In the genomic region with DNA sequence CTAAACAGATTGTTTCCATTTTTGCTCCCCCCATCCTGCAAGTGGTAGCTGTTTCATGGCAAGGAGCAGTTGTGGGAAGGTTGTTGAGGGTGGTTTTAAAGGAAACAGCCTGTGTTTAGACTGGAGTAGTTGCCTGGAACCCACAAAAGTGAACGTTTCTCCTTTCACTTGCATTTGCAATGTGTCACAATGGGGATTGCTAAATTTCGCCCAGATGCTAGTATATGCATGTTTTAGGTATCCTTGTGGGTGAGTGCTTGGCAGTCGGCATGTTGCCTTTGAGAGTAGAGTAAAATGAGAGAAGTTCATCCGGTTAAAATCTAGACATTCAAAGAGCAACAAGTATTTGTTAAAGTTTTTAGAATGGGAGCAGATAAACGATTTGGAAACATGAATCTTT, we compare ENCODE assay signal across 34 cellular contexts.
"Had no signal": no experiment of that assay in that cellular context is flagged by ENCODE, and none has a peak within 500 bp of the region (broad histone marks: within the 10 kb centered on the region; RNA-seq: fewer than 3 reads in every experiment).

No MANE protein-coding gene starts in this region.

- H3K36me3 Mint-ChIP-seq: activated naive CD4-positive, alpha-beta T cell treated with anti-CD3 and anti-CD28 coated beads, Interleukin-2, amount 10 ng/mL, durations not matched to agents 7 days and 5 days; activated naive CD4-positive, alpha-beta T cell treated with anti-CD3 and anti-CD28 coated beads, Interleukin-2, amount 50 U/mL, for 72 hours; activated naive CD8-positive, alpha-beta T cell treated with anti-CD3 and anti-CD28 coated beads, Interleukin-2, amount 10 ng/mL, durations not matched to agents 7 days and 5 days had no signal

- DNase-seq: activated B cell treated with CpG ODN at 0.5 μM for 24 hours; activated CD4-positive, alpha-beta T cell treated with anti-CD3 and anti-CD28 coated beads for 48 hours; activated CD4-positive, alpha-beta T cell treated with anti-CD3 and anti-CD28 coated beads, Interleukin-2, amount 50 U/mL, for 1 hour; activated CD4-positive, alpha-beta T cell treated with anti-CD3 and anti-CD28 coated beads, Interleukin-2, amount 50 U/mL, for 48 hours; activated CD8-positive, alpha-beta memory T cell treated with anti-CD3 and anti-CD28 coated beads for 24 hours; activated CD8-positive, alpha-beta T cell treated with anti-CD3 and anti-CD28 coated beads for 36 hours; activated gamma-delta T cell; activated naive CD4-positive, alpha-beta T cell; activated naive CD4-positive, alpha-beta T cell treated with anti-CD3 and anti-CD28 coated beads, Interleukin-2, amount 10 ng/mL, durations not matched to agents 7 days and 5 days; activated naive CD8-positive, alpha-beta T cell treated with anti-CD3 and anti-CD28 coated beads, Interleukin-2, amount 10 ng/mL, durations not matched to agents 7 days and 5 days; activated T-cell treated with anti-CD3 and anti-CD28 coated beads, Interleukin-2, amount 50 U/mL, for 1 hour; activated T-cell treated with anti-CD3 and anti-CD28 coated beads, Interleukin-2, amount 50 U/mL, for 48 hours; brain microvascular endothelial cell; caudate nucleus; cortex of kidney; dermis blood vessel endothelial cell; effector CD4-positive, alpha-beta T cell; effector memory CD8-positive, alpha-beta T cell; esophagus squamous epithelium; foreskin melanocyte; heart right ventricle; T-helper 1 cell; T-helper 17 cell; T1000; WERI-Rb-1 had no signal

- H3K4me3 ChIP-seq: esophagus squamous epithelium, gastroesophageal sphincter, heart right ventricle had no signal

- H3K27ac ChIP-seq: brain microvascular endothelial cell, epithelial cell of prostate, esophagus squamous epithelium, gastroesophageal sphincter, heart right ventricle, WERI-Rb-1 had no signal

- FAIRE-seq: astrocyte, colon had no signal

- H3K27me3 ChIP-seq: brain microvascular endothelial cell, esophagus squamous epithelium, gastroesophageal sphincter, heart right ventricle had no signal

- H3K9me3 Mint-ChIP-seq: activated B cell treated with CpG ODN at 0.5 μM for 24 hours; activated CD8-positive, alpha-beta T cell treated with anti-CD3 and anti-CD28 coated beads for 36 hours; activated naive CD4-positive, alpha-beta T cell treated with anti-CD3 and anti-CD28 coated beads, Interleukin-2, amount 10 ng/mL, durations not matched to agents 7 days and 5 days; activated naive CD4-positive, alpha-beta T cell treated with anti-CD3 and anti-CD28 coated beads, Interleukin-2, amount 50 U/mL, for 72 hours; activated naive CD8-positive, alpha-beta T cell treated with anti-CD3 and anti-CD28 coated beads, Interleukin-2, amount 10 ng/mL, durations not matched to agents 7 days and 5 days; activated T-helper 1 cell treated with anti-CD3 and anti-CD28 coated beads, Interleukin-12 subunit alpha, Interleukin-12 subunit beta, Interleukin-2, Interleukin-4 antibody, amounts not matched to agents 30 ng/mL and 10 ng/mL and 1 ng/mL, durations not matched to agents 14 hours and 24 hours and 36 hours; activated T-helper 2 cell treated with anti-CD3 and anti-CD28 coated beads, Interferon-gamma antibody, Interleukin-2, Interleukin-4, amounts not matched to agents 10 μg/mL and 5 μg/mL and 100 μg/mL, durations not matched to agents 14 hours and 24 hours and 36 hours; effector memory CD8-positive, alpha-beta T cell; T-helper 2 cell treated with Interferon-gamma antibody and Interleukin-4, amounts not matched to agents 5 μg/mL and 100 μg/mL, for 36 hours had no signal

- ATAC-seq: activated CD4-positive, CD25-positive, alpha-beta regulatory T cell treated with anti-CD3 and anti-CD28 coated beads, Interleukin-2, amount 50 U/mL, for 24 hours; activated CD8-positive, alpha-beta T cell treated with anti-CD3 and anti-CD28 coated beads for 36 hours; activated naive CD4-positive, alpha-beta T cell treated with anti-CD3 and anti-CD28 coated beads, Interleukin-2, amount 50 U/mL, for 72 hours; effector memory CD8-positive, alpha-beta T cell; gastroesophageal sphincter; heart right ventricle; T-helper 17 cell had no signal

- H3K4me1 Mint-ChIP-seq: activated B cell treated with CpG ODN at 0.5 μM for 24 hours; activated naive CD4-positive, alpha-beta T cell treated with anti-CD3 and anti-CD28 coated beads, Interleukin-2, amount 10 ng/mL, durations not matched to agents 7 days and 5 days; activated naive CD8-positive, alpha-beta T cell treated with anti-CD3 and anti-CD28 coated beads, Interleukin-2, amount 10 ng/mL, durations not matched to agents 7 days and 5 days had no signal

- H3K27me3 Mint-ChIP-seq: activated B cell treated with CpG ODN at 0.5 μM for 24 hours; activated naive CD4-positive, alpha-beta T cell treated with anti-CD3 and anti-CD28 coated beads, Interleukin-2, amount 10 ng/mL, durations not matched to agents 7 days and 5 days; effector memory CD8-positive, alpha-beta T cell had no signal

- H3K9me3 ChIP-seq: esophagus squamous epithelium, gastroesophageal sphincter, heart right ventricle had no signal

- H3K4me3 Mint-ChIP-seq: activated B cell treated with CpG ODN at 0.5 μM for 24 hours; activated CD8-positive, alpha-beta T cell treated with anti-CD3 and anti-CD28 coated beads for 36 hours; activated naive CD4-positive, alpha-beta T cell treated with anti-CD3 and anti-CD28 coated beads, Interleukin-2, amount 10 ng/mL, durations not matched to agents 7 days and 5 days; activated naive CD8-positive, alpha-beta T cell treated with anti-CD3 and anti-CD28 coated beads, Interleukin-2, amount 10 ng/mL, durations not matched to agents 7 days and 5 days; activated T-helper 1 cell treated with anti-CD3 and anti-CD28 coated beads, Interleukin-12 subunit alpha, Interleukin-12 subunit beta, Interleukin-2, Interleukin-4 antibody, amounts not matched to agents 30 ng/mL and 10 ng/mL and 1 ng/mL, durations not matched to agents 14 hours and 24 hours and 36 hours; effector memory CD8-positive, alpha-beta T cell; T-helper 17 cell; T-helper 2 cell treated with Interferon-gamma antibody and Interleukin-4, amounts not matched to agents 5 μg/mL and 100 μg/mL, for 36 hours had no signal

- H3K36me3 ChIP-seq: brain microvascular endothelial cell, esophagus squamous epithelium, gastroesophageal sphincter, heart right ventricle, WERI-Rb-1 had no signal

- H3K27ac Mint-ChIP-seq: activated B cell treated with CpG ODN at 0.5 μM for 24 hours; activated CD8-positive, alpha-beta T cell treated with anti-CD3 and anti-CD28 coated beads for 36 hours; activated naive CD4-positive, alpha-beta T cell treated with anti-CD3 and anti-CD28 coated beads, Interleukin-2, amount 10 ng/mL, durations not matched to agents 7 days and 5 days; activated naive CD4-positive, alpha-beta T cell treated with anti-CD3 and anti-CD28 coated beads, Interleukin-2, amount 50 U/mL, for 72 hours; activated naive CD8-positive, alpha-beta T cell treated with anti-CD3 and anti-CD28 coated beads, Interleukin-2, amount 10 ng/mL, durations not matched to agents 7 days and 5 days; activated T-helper 1 cell treated with anti-CD3 and anti-CD28 coated beads, Interleukin-12 subunit alpha, Interleukin-12 subunit beta, Interleukin-2, Interleukin-4 antibody, amounts not matched to agents 30 ng/mL and 10 ng/mL and 1 ng/mL, durations not matched to agents 14 hours and 24 hours and 36 hours; activated T-helper 2 cell treated with anti-CD3 and anti-CD28 coated beads, Interferon-gamma antibody, Interleukin-2, Interleukin-4, amounts not matched to agents 10 μg/mL and 5 μg/mL and 100 μg/mL, durations not matched to agents 14 hours and 24 hours and 36 hours; effector memory CD8-positive, alpha-beta T cell; T-helper 17 cell; T-helper 2 cell treated with Interferon-gamma antibody and Interleukin-4, amounts not matched to agents 5 μg/mL and 100 μg/mL, for 36 hours had no signal
